8 cellular contexts compared by ENCODE assay signal in genomic region chr9:131046581-131047202, GRCh38. TPM values are rescaled to one million over a fixed set of nuclear protein-coding genes. Genes with fewer than 3 reads are reported as not detected.
DNase-seq lines count a peak whose midpoint lies in the region; ATAC-seq and TF ChIP-seq lines count a peak whose summit lies in the region.

No MANE protein-coding gene starts in this region.

- no peaks in the 10 kb centered on the region for H4K20me1 ChIP-seq in Karpas-422 (ENCODE audit: insufficient read depth, low read depth, low read length)
- no peaks in the 10 kb centered on the region for H4K20me1 ChIP-seq in SK-N-SH (ENCODE audit: insufficient read depth)

- H2AFZ ChIP-seq in Karpas-422 (ENCODE audit: low read length) (no peak overlapping the region), SK-N-SH (ENCODE audit: low read depth) (0 out of 2 replicates have a peak overlapping the region, but pooled peaks have one; percentile 65)

- intact Hi-C loops in activated naive CD4-positive, alpha-beta T cell treated with anti-CD3 and anti-CD28 coated beads for 36 hours (cut with micrococcal nuclease) = loop anchor here (1.0 to 5.0 kb wide), 5 partner anchors 38 to 339 kb away; partner anchors contain the start of gene LAMC3
- intact Hi-C loops in prostate gland (cut with DNase I) (loop anchor here (2.0 to 5.0 kb wide), 3 partner anchors 38 to 339 kb away; partner anchors contain the start of gene LAMC3), upper lobe of right lung (cut with DNase I) (no loop called here)

- WGBS in SK-N-SH (ENCODE audit: low lambda C conversion rate) = 24% methylated on average over 21 of the region's 35 CpGs
- 9% methylated on average over 30 of the region's 35 CpGs for WGBS in prostate gland

- no peak overlapping the region for H3K27ac Mint-ChIP-seq in activated naive CD4-positive, alpha-beta T cell treated with anti-CD3 and anti-CD28 coated beads for 36 hours
- no peak overlapping the region for H3K27ac Mint-ChIP-seq in glutamatergic neuron (ENCODE audit: unreplicated experiment)

- no peaks in the 10 kb centered on the region for H3K9me2 ChIP-seq in Karpas-422 (replicated peaks; ENCODE audit: insufficient read depth, low read length)
- H3K9me2 ChIP-seq in SK-N-SH = no peaks in the 10 kb centered on the region

- no peaks in the 10 kb centered on the region for H3F3A ChIP-seq in SK-N-SH (replicated peaks; ENCODE audit: insufficient read depth)

- H3K9ac ChIP-seq in Karpas-422 (ENCODE audit: low read length) (no peak overlapping the region), SK-N-SH (no peak overlapping the region)

- ATAC-seq in upper lobe of right lung (peak; percentile 92), HG03378 (IDR thresholded peaks at IDR 0.05; ENCODE audit: unreplicated experiment) (no peak)

- H3K27me3 ChIP-seq in Karpas-422 (ENCODE audit: low read length) = no peaks in the 10 kb centered on the region; the same call in 1 of the 2 replicates
- no peaks in the 10 kb centered on the region for H3K27me3 ChIP-seq in SK-N-SH (ENCODE audit: insufficient read depth)
- no peaks in the 10 kb centered on the region for H3K27me3 ChIP-seq in prostate gland (replicated peaks; ENCODE audit: insufficient read depth)
- no peaks in the 10 kb centered on the region for H3K27me3 ChIP-seq in upper lobe of right lung

- POLR2A ChIA-PET in SK-N-SH (lab: Yijun Ruan, JAX) = interaction anchor here (0.8 to 1.2 kb wide), 4 partner anchors 9 to 177 kb away, joined by 3 to 4 read pairs (median 4); no protein-coding TSS in a partner anchor

- H3K9me3 ChIP-seq in Karpas-422 (ENCODE audit: low read length) (no peaks in the 10 kb centered on the region), SK-N-SH (no peaks in the 10 kb centered on the region), prostate gland (no peaks in the 10 kb centered on the region), upper lobe of right lung (no peaks in the 10 kb centered on the region)

- H3K4me2 ChIP-seq in Karpas-422 (ENCODE audit: low read depth, low read length, poor library complexity, severe bottlenecking) (no peak overlapping the region), SK-N-SH (peak overlapping the region; percentile 68)

- H3K27me3 Mint-ChIP-seq in activated naive CD4-positive, alpha-beta T cell treated with anti-CD3 and anti-CD28 coated beads for 36 hours (ENCODE audit: low read depth) = peaks cover 4% of the 10 kb centered on the region
- H3K27me3 Mint-ChIP-seq in glutamatergic neuron (ENCODE audit: unreplicated experiment) = peaks cover 2% of the 10 kb centered on the region

- no peaks in the 10 kb centered on the region for H3K9me3 Mint-ChIP-seq in activated naive CD4-positive, alpha-beta T cell treated with anti-CD3 and anti-CD28 coated beads for 36 hours
- no peaks in the 10 kb centered on the region for H3K9me3 Mint-ChIP-seq in glutamatergic neuron (ENCODE audit: unreplicated experiment)

- H3K4me1 Mint-ChIP-seq in activated naive CD4-positive, alpha-beta T cell treated with anti-CD3 and anti-CD28 coated beads for 36 hours (ENCODE audit: low read depth) = peaks cover 8% of the 10 kb centered on the region
- no peaks in the 10 kb centered on the region for H3K4me1 Mint-ChIP-seq in glutamatergic neuron (ENCODE audit: low read depth, unreplicated experiment)

- no peaks in the 10 kb centered on the region for H3K36me3 Mint-ChIP-seq in activated naive CD4-positive, alpha-beta T cell treated with anti-CD3 and anti-CD28 coated beads for 36 hours (ENCODE audit: low read depth)
- no peaks in the 10 kb centered on the region for H3K36me3 Mint-ChIP-seq in glutamatergic neuron (ENCODE audit: unreplicated experiment)

- no peaks in the 10 kb centered on the region for H3K36me3 ChIP-seq in Karpas-422 (ENCODE audit: insufficient read depth, low read length)
- H3K36me3 ChIP-seq in SK-N-SH (replicated peaks in 1 of 2; ENCODE audit: control insufficient read depth in 1 of 2, insufficient read depth in 2 of 2, low read length in 1 of 2) = no peaks in the 10 kb centered on the region
- H3K36me3 ChIP-seq in prostate gland = no peaks in the 10 kb centered on the region
- H3K36me3 ChIP-seq in upper lobe of right lung = no peaks in the 10 kb centered on the region

- peak overlapping the region; percentile 16 for H3K4me3 Mint-ChIP-seq in activated naive CD4-positive, alpha-beta T cell treated with anti-CD3 and anti-CD28 coated beads for 36 hours
- H3K4me3 Mint-ChIP-seq in glutamatergic neuron (ENCODE audit: unreplicated experiment) = no peak overlapping the region

- TF ChIP-seq RAD21 in SK-N-SH (IDR thresholded peaks at IDR 0.05; ENCODE audit: low read length) = peak; percentile 85

- DNase-seq in GF-D8 (lab: John Stamatoyannopoulos, UW) (peak; percentile 15), Karpas-422 (peak; percentile 90), SK-N-SH (peak; percentile 89), glutamatergic neuron (peak; percentile 85), prostate gland (ENCODE audit: low spot score) (peak; percentile 27), upper lobe of right lung (peak; percentile 84)
- peak; percentile 78 for DNase-seq in activated naive CD4-positive, alpha-beta T cell treated with anti-CD3 and anti-CD28 coated beads for 36 hours

- no peak for TF ChIP-seq EP300 in SK-N-SH (IDR thresholded peaks at IDR 0.05; ENCODE audit: borderline replicate concordance in 1 of 2, low read depth in 1 of 2, low read length in 1 of 2)

- CTCF ChIA-PET in SK-N-SH (lab: Yijun Ruan, JAX) = interaction anchor here (0.5 to 5.8 kb wide), 84 partner anchors 10 to 599 kb away, joined by 3 to 116 read pairs (median 4); partner anchors contain the start of genes EXOSC2, LAMC3 and NUP214
- CTCF ChIA-PET in activated naive CD4-positive, alpha-beta T cell treated with anti-CD3 and anti-CD28 coated beads for 36 hours (lab: Charles Lee) = interaction anchor here (0.5 to 4.4 kb wide), 32 partner anchors 9 to 586 kb away, joined by 3 to 54 read pairs (median 4); no protein-coding TSS in a partner anchor

- H3K4me3 ChIP-seq in Karpas-422 (ENCODE audit: low read length) (no peak overlapping the region), SK-N-SH (ENCODE audit: low read depth in 2 of 2, low read length in 1 of 2) (peak overlapping the region in 1 of 2 experiments; percentile 55; a peak in 1 of 4 replicates), prostate gland (no peak overlapping the region), upper lobe of right lung (no peak overlapping the region)

- H3K27ac ChIP-seq in Karpas-422 (ENCODE audit: low read length) (no peak overlapping the region), SK-N-SH (ENCODE audit: low read depth in 2 of 2, low read length in 1 of 2) (no peak overlapping the region), prostate gland (no peak overlapping the region), upper lobe of right lung (no peak overlapping the region)

- TF ChIP-seq CTCF in SK-N-SH (IDR thresholded peaks at IDR 0.05) (peak; percentile 89), glutamatergic neuron (IDR thresholded peaks at IDR 0.05; ENCODE audit: partially characterized antibody, unreplicated experiment) (peak; percentile 91), prostate gland (IDR thresholded peaks at IDR 0.05) (peak; percentile 62 to 89 (median 80)), upper lobe of right lung (IDR thresholded peaks at IDR 0.05) (peak; percentile 95)

- TF ChIP-seq POLR2A in prostate gland (IDR thresholded peaks at IDR 0.05) = no peak

- H3K79me2 ChIP-seq in Karpas-422 (ENCODE audit: low read length) = no peaks in the 10 kb centered on the region
- no peaks in the 10 kb centered on the region for H3K79me2 ChIP-seq in SK-N-SH (ENCODE audit: insufficient read depth)

- H3K4me1 ChIP-seq in Karpas-422 (ENCODE audit: low read length) (peaks cover 14% of the 10 kb centered on the region), SK-N-SH (ENCODE audit: control insufficient read depth in 1 of 2, insufficient read depth in 2 of 2, low read depth in 1 of 2, low read length in 1 of 2) (no peaks in the 10 kb centered on the region; a peak in 1 of 4 replicates), prostate gland (replicated peaks) (no peaks in the 10 kb centered on the region), upper lobe of right lung (no peaks in the 10 kb centered on the region)

TF ChIP-seq in SK-N-SH, 30 proteins besides CTCF, POLR2A, EP300 and RAD21:
- TF ChIP-seq SMC3 (IDR thresholded peaks at IDR 0.05; ENCODE audit: low read depth, low read length) (peak; percentile 74), FOSL2 (IDR thresholded peaks at IDR 0.05; ENCODE audit: borderline replicate concordance, low read depth) (no peak), FOXM1 (IDR thresholded peaks at IDR 0.05; ENCODE audit: low read depth) (no peak), POLR2AphosphoS5 (IDR thresholded peaks at IDR 0.05; ENCODE audit: low read depth, low read length) (no peak)
TF ChIP-seq in SK-N-SH: peak in this region for 1.

RNA-seq across cellular contexts. Expression of gene LAMC3, which starts 37.7 kb away (rescaled TPM):
- total RNA-seq in Karpas-422 (2014; rRNA removed; shearing (Covaris generic); ENCODE audit: low replicate concordance) = not detected in 2 replicates
- polyA plus RNA-seq in SK-N-SH (2012; rRNA removed) = 0.06 and 0.07 TPM in 2 replicates
- 0.01 and 0.08 TPM in 2 replicates for polyA plus RNA-seq in SK-N-SH (2012; cell fraction: cytosol; rRNA removed)
- polyA plus RNA-seq in SK-N-SH (2012; cell fraction: nucleus; rRNA removed) = 0.07 and 0.23 TPM in 2 replicates
- total RNA-seq in activated naive CD4-positive, alpha-beta T cell treated with anti-CD3 and anti-CD28 coated beads for 36 hours = under 1 TPM; 0.69 to 0.98 TPM
- total RNA-seq in glutamatergic neuron (ENCODE audit: unreplicated experiment) (0.17 TPM), prostate gland (100 to 1,000 TPM in 1 of 2 donors, under 1 TPM in 1; 0.55 to 156 TPM), upper lobe of right lung (28.5 TPM)

RNA-seq across cellular contexts. Expression of gene AIF1L, which starts 49.6 kb away (rescaled TPM):
- not detected in 2 replicates for total RNA-seq in Karpas-422 (2014; rRNA removed; shearing (Covaris generic); ENCODE audit: low replicate concordance)
- 0.26 and 0.50 TPM in 2 replicates for polyA plus RNA-seq in SK-N-SH (2012; rRNA removed)
- 0.28 and 0.45 TPM in 2 replicates for polyA plus RNA-seq in SK-N-SH (2012; cell fraction: cytosol; rRNA removed)
- polyA plus RNA-seq in SK-N-SH (2012; cell fraction: nucleus; rRNA removed) = 0.24 and 0.38 TPM in 2 replicates
- 1 to 10 TPM; 1.4 to 1.8 TPM for total RNA-seq in activated naive CD4-positive, alpha-beta T cell treated with anti-CD3 and anti-CD28 coated beads for 36 hours
- total RNA-seq in glutamatergic neuron (ENCODE audit: unreplicated experiment) (16.7 TPM), prostate gland (10 to 100 TPM in 1 of 2 donors, 1 to 10 TPM in 1; 3.6 to 18.4 TPM), upper lobe of right lung (12.3 TPM)

Comparison
In these comparisons a context has a peak if more than half of its experiments do, and no peak if none do; other contexts are left out.
1. DNase-seq: peak in every context shown above with its lines; median percentile 90 in Karpas-422; 89 in SK-N-SH; 85 in glutamatergic neuron; 84 in upper lobe of right lung; 78 in activated naive CD4-positive, alpha-beta T cell treated with anti-CD3 and anti-CD28 coated beads for 36 hours; 27 in prostate gland; 15 in GF-D8.